ENCODE assay signal across 23 cellular contexts in genomic region chr3:40557558-40558161, GRCh38. TPM values are rescaled to one million over a fixed set of nuclear protein-coding genes. Genes with fewer than 3 reads are reported as not detected.
DNase-seq lines count a peak whose midpoint lies in the region; ATAC-seq and TF ChIP-seq lines count a peak whose summit lies in the region.
"Had no signal": no experiment of that assay in that cellular context is flagged by ENCODE, and none has a peak within 500 bp of the region (broad histone marks: within the 10 kb centered on the region; RNA-seq: fewer than 3 reads in every experiment).

No MANE protein-coding gene starts in this region.

- H3K79me2 ChIP-seq in MM.1S (ENCODE audit: low read length) = no peaks in the 10 kb centered on the region
- H3K79me2 ChIP-seq: parathyroid adenoma had no signal

- no peak overlapping the region for H3K4me2 ChIP-seq in MM.1S (ENCODE audit: low read depth, low read length)

- no peaks in the 10 kb centered on the region for H3K9me2 ChIP-seq in MM.1S (replicated peaks; ENCODE audit: insufficient read depth, low read length)

- H3K4me1 ChIP-seq in MM.1S (ENCODE audit: low read length) = no peaks in the 10 kb centered on the region
- H3K4me1 ChIP-seq: HAP-1, heart left ventricle, parathyroid adenoma had no signal

- H3K27me3 ChIP-seq in MM.1S (replicated peaks; ENCODE audit: insufficient read depth, low read length) (no peaks in the 10 kb centered on the region), MG63 (no peaks in the 10 kb centered on the region)
- H3K27me3 ChIP-seq: heart left ventricle had no signal

- ATAC-seq in GM18861 (IDR thresholded peaks at IDR 0.05; ENCODE audit: unreplicated experiment) (peak; percentile 56), HG02970 (IDR thresholded peaks at IDR 0.05; ENCODE audit: low FRiP score, unreplicated experiment) (peak; percentile 56), HG03439 (IDR thresholded peaks at IDR 0.05; ENCODE audit: unreplicated experiment) (no peak)
- ATAC-seq: heart left ventricle, left lobe of liver, sciatic nerve, T-helper 17 cell had no signal

- H4K20me1 ChIP-seq in MM.1S (ENCODE audit: insufficient read depth, low read length) = no peaks in the 10 kb centered on the region

- H3K9ac ChIP-seq in MM.1S (ENCODE audit: low read length) = no peak overlapping the region
- H3K9ac ChIP-seq: parathyroid adenoma had no signal

- no peaks in the 10 kb centered on the region for H3K36me3 ChIP-seq in MM.1S (replicated peaks; ENCODE audit: insufficient read depth, low read length)
- H3K36me3 ChIP-seq in MG63 = no peaks in the 10 kb centered on the region
- H3K36me3 ChIP-seq: HAP-1, heart left ventricle had no signal

- no peak overlapping the region for H2AFZ ChIP-seq in MM.1S (ENCODE audit: low read length)
- H2AFZ ChIP-seq: parathyroid adenoma had no signal

- H3K9me3 ChIP-seq in MM.1S (replicated peaks; ENCODE audit: insufficient read depth, low read length) = no peaks in the 10 kb centered on the region
- no peaks in the 10 kb centered on the region for H3K9me3 ChIP-seq in MG63
- H3K9me3 ChIP-seq: HAP-1, heart left ventricle had no signal

- H3K27ac ChIP-seq in MM.1S (ENCODE audit: low read length) = no peak overlapping the region
- H3K27ac ChIP-seq: heart left ventricle, parathyroid adenoma had no signal

- TF ChIP-seq CTCF in choroid plexus epithelial cell (conservative IDR thresholded peaks at IDR 0.05; ENCODE audit: low read depth, low read length) (no peak), MM.1S (IDR thresholded peaks at IDR 0.05; ENCODE audit: low read length) (no peak)

- H3K4me3 ChIP-seq in choroid plexus epithelial cell (ENCODE audit: low read depth, low read length) (no peak overlapping the region), MM.1S (ENCODE audit: low read length) (no peak overlapping the region), MG63 (no peak overlapping the region)
- H3K4me3 ChIP-seq: HAP-1, heart left ventricle had no signal

- H3F3A ChIP-seq in MM.1S (ENCODE audit: insufficient read depth, low read length) = no peaks in the 10 kb centered on the region

- in situ Hi-C loops in Caki2 (cut with HindIII; ENCODE audit: low pct_unique_long_range_greater_than_20kb, low sequenced_read_pairs) = no loop called here

- DNase-seq in Caki2 (ENCODE audit: low read depth) (peak; percentile 91), choroid plexus epithelial cell (ENCODE audit: low read depth) (peak; percentile 48), MM.1S (no peak), SKM-1 treated with dmso at 0.1 percent for 144 hours (lab: John Stamatoyannopoulos, UW; ENCODE audit: unreplicated experiment) (no peak), MG63 (no peak)
- DNase-seq: activated CD4-positive, alpha-beta T cell treated with anti-CD3 and anti-CD28 coated beads, Interleukin-2, amount 10 ng/mL, durations not matched to agents 7 days and 5 days; AML-193; CD8-positive, alpha-beta memory T cell; GDM1; heart left ventricle; midbrain; NCI-H1417 treated with DMSO at 0.1 percent for 48 hours; NCI-H2107; NCI-H524 treated with DMSO at 0.1 percent for 48 hours; stimulated activated CD4-positive, alpha-beta T cell treated with anti-CD3 and anti-CD28 coated beads, Interleukin-15, amount 100 ng/mL, for 24 hours; T-helper 17 cell had no signal

RNA-seq across cellular contexts. Expression of gene ZNF621, which starts 32.9 kb away (rescaled TPM):
- 1.5 and 6.9 TPM in 2 replicates for total RNA-seq in Caki2 (2014; rRNA removed; shearing (Covaris generic); ENCODE audit: low replicate concordance)
- 3.6 and 10.2 TPM in 2 replicates for total RNA-seq in MG63 (2014; rRNA removed; shearing (Covaris generic); ENCODE audit: low replicate concordance)

RNA-seq across cellular contexts. Expression of gene ZNF620, which starts 51.8 kb away (rescaled TPM):
- total RNA-seq in Caki2 (2014; rRNA removed; shearing (Covaris generic); ENCODE audit: low replicate concordance) = 0.88 and 1.0 TPM in 2 replicates
- 0.10 and 0.36 TPM in 2 replicates for total RNA-seq in MG63 (2014; rRNA removed; shearing (Covaris generic); ENCODE audit: low replicate concordance)

Comparison
In these comparisons a context has a peak if more than half of its experiments do, and no peak if none do; other contexts are left out.
1. DNase-seq: peak in Caki2 (single experiment) and choroid plexus epithelial cell (single experiment); none in MM.1S (single experiment), SKM-1 treated with dmso at 0.1 percent for 144 hours (single experiment) and MG63 (single experiment).